ENCODE assay signal across 6 cellular contexts in genomic region chr6:30687659-30688431, GRCh38. TPM values are rescaled to one million over a fixed set of nuclear protein-coding genes. Genes with fewer than 3 reads are reported as not detected.
DNase-seq lines count a peak whose midpoint lies in the region; ATAC-seq and TF ChIP-seq lines count a peak whose summit lies in the region.

No MANE protein-coding gene starts in this region.

- TF ChIP-seq CTCF in OCI-LY7 (conservative IDR thresholded peaks at IDR 0.05; ENCODE audit: low read length) (no peak; the same call in 1 of the 2 replicates), heart left ventricle (IDR thresholded peaks at IDR 0.05) (peak in 8 of 12 donors; percentile 19 to 59 (median 32)), thoracic aorta (IDR thresholded peaks at IDR 0.05) (peak; percentile 27)

- H3K9me3 ChIP-seq in BLaER1 (no peaks in the 10 kb centered on the region), OCI-LY7 (ENCODE audit: low read length) (no peaks in the 10 kb centered on the region), heart left ventricle (no peaks in the 10 kb centered on the region), thoracic aorta (no peaks in the 10 kb centered on the region)

- DNase-seq in OCI-LY7 (ENCODE audit: low spot score) = peak; percentile 49
- peak; percentile 63 to 71 (median 64) for DNase-seq in heart left ventricle
- no peak for DNase-seq in thoracic aorta (ENCODE audit: low spot score)
- no peak for DNase-seq in NCI-H524 treated with DMSO at 0.1 percent for 48 hours (lab: John Stamatoyannopoulos, UW)

- no peak overlapping the region for H2AFZ ChIP-seq in OCI-LY7 (ENCODE audit: low read length)

- ATAC-seq in heart left ventricle = no peak
- no peak for ATAC-seq in thoracic aorta (ENCODE audit: insufficient number of reproducible peaks, low FRiP score, low read depth)
- ATAC-seq in GM18907 (IDR thresholded peaks at IDR 0.05; ENCODE audit: unreplicated experiment) = no peak

- H3K4me1 ChIP-seq in BLaER1 = peaks cover 34% of the 10 kb centered on the region
- peaks cover 38% of the 10 kb centered on the region for H3K4me1 ChIP-seq in OCI-LY7 (ENCODE audit: insufficient read depth, low read length, poor library complexity, severe bottlenecking)
- peaks cover 4 to 71% (median 40%) of the 10 kb centered on the region in 12 donors for H3K4me1 ChIP-seq in heart left ventricle
- peaks cover 24 to 40% of the 10 kb centered on the region in 2 donors for H3K4me1 ChIP-seq in thoracic aorta (ENCODE audit: control insufficient read depth in 1 of 2, low read depth in 2 of 2)

- BruUV-seq in OCI-LY7 (replicated peaks; lab: Mats Ljungman, UMichigan) = TSS peak; percentile 76

- WGBS in heart left ventricle, 4 donors = 10 to 13% (median 11%) methylated on average over 22 of the region's 22 CpGs

- POLR2A ChIA-PET in OCI-LY7 (lab: Charles Lee) = interaction anchor here (0.5 to 6.3 kb wide), 8 partner anchors 7 to 392 kb away, joined by 3 to 71 read pairs (median 4); partner anchors contain the start of genes DHX16, MDC1 and TUBB

- TF ChIP-seq POLR2A in heart left ventricle (IDR thresholded peaks at IDR 0.05) = peak in 1 of 2 donors; percentile 55

- CTCF ChIA-PET in OCI-LY7 (lab: Charles Lee; ENCODE audit: unreplicated experiment) = interaction anchor here (0.7 to 1.6 kb wide), 4 partner anchors 9 to 43 kb away, joined by 3 to 5 read pairs (median 5); partner anchors contain the start of genes DHX16 and MDC1

- H4K20me1 ChIP-seq in BLaER1 (peaks cover 21% of the 10 kb centered on the region; the same call in 1 of the 2 replicates), OCI-LY7 (ENCODE audit: insufficient read depth, low read length) (peaks cover 5% of the 10 kb centered on the region; the same call in 1 of the 2 replicates)

- H3K36me3 ChIP-seq in BLaER1 (peaks cover 10% of the 10 kb centered on the region), OCI-LY7 (ENCODE audit: insufficient read depth, low read length) (peaks cover 34% of the 10 kb centered on the region), heart left ventricle (peaks cover 0 to 11% (median 0%) of the 10 kb centered on the region in 9 donors), thoracic aorta (no peaks in the 10 kb centered on the region)

- H3K27me3 ChIP-seq in BLaER1 (no peaks in the 10 kb centered on the region), heart left ventricle (no peaks in the 10 kb centered on the region), thoracic aorta (replicated peaks; ENCODE audit: insufficient read depth) (no peaks in the 10 kb centered on the region)

- H3K4me3 ChIP-seq in BLaER1 (peak overlapping the region; percentile 91), OCI-LY7 (ENCODE audit: low read depth, low read length, poor library complexity, severe bottlenecking) (peak overlapping the region; percentile 95), heart left ventricle (peak overlapping the region; percentile 52 to 96 (median 74)), thoracic aorta (peak overlapping the region; percentile 99)

- H3K27ac ChIP-seq in BLaER1 (peak overlapping the region; percentile 100), OCI-LY7 (ENCODE audit: low read depth, low read length, poor library complexity, severe bottlenecking) (peak overlapping the region; percentile 95), heart left ventricle (peak overlapping the region; percentile 92 to 100 (median 98)), thoracic aorta (peak overlapping the region; percentile 100)

- peak overlapping the region; percentile 100 for H3K4me2 ChIP-seq in BLaER1
- peak overlapping the region; percentile 99 for H3K4me2 ChIP-seq in OCI-LY7 (ENCODE audit: low read length)

- H3K79me2 ChIP-seq in OCI-LY7 (ENCODE audit: insufficient read depth, low read depth, low read length) = peaks cover 70% of the 10 kb centered on the region

- intact Hi-C loops in OCI-LY7 (cut with micrococcal nuclease; ENCODE audit: unreplicated experiment) = loop anchor here (1.0 to 10.0 kb wide), 4 partner anchors 9 to 807 kb away; partner anchors contain the start of genes MDC1, MICB, MRPS18B and PPP1R10
- intact Hi-C loops in heart left ventricle (cut with DNase I) = loop anchor here in 8 of 10 donors (1.0 to 10.0 kb wide), 4 partner anchors 32 to 397 kb away; partner anchors contain the start of genes TUBB (in 6 of the 8) and DDR1 (in 1 of the 8)

- H3K9me2 ChIP-seq in OCI-LY7 (ENCODE audit: insufficient read depth, low read length) = no peaks in the 10 kb centered on the region

- H3K9ac ChIP-seq in BLaER1 = peak overlapping the region; percentile 100

RNA-seq across cellular contexts. Expression of gene PPP1R18, which starts 1.4 kb away (rescaled TPM):
- total RNA-seq in OCI-LY7 (2014; rRNA removed; shearing (Covaris generic)) = 65.2 and 66.9 TPM in 2 replicates
- 106 and 109 TPM in 2 replicates for total RNA-seq in OCI-LY7 (2022)
- total RNA-seq in heart left ventricle = 10 to 100 TPM; 11.9 to 77.2 (median 18.5) TPM
- 10 to 100 TPM; 19.4 to 21.8 TPM for polyA plus RNA-seq in heart left ventricle
- total RNA-seq in thoracic aorta = 10 to 100 TPM; 65.7 to 88.2 TPM

RNA-seq across cellular contexts. Expression of gene NRM, which starts 2.9 kb away (rescaled TPM):
- 13.6 and 18.6 TPM in 2 replicates for total RNA-seq in OCI-LY7 (2014; rRNA removed; shearing (Covaris generic))
- total RNA-seq in OCI-LY7 (2022) (36.7 and 44.0 TPM in 2 replicates), heart left ventricle (1 to 10 TPM; 2.2 to 9.6 (median 3.9) TPM), thoracic aorta (10 to 100 TPM in 1 of 2 donors, 1 to 10 TPM in 1; 2.3 to 17.1 TPM)
- 1 to 10 TPM; 5.6 to 8.6 TPM for polyA plus RNA-seq in heart left ventricle

RNA-seq across cellular contexts. Expression of gene DHX16, which starts 15.0 kb away (rescaled TPM):
- 27.1 and 30.5 TPM in 2 replicates for total RNA-seq in OCI-LY7 (2014; rRNA removed; shearing (Covaris generic))
- total RNA-seq in OCI-LY7 (2022) (32.1 and 37.5 TPM in 2 replicates), heart left ventricle (10 to 100 TPM; 17.6 to 26.1 (median 21.0) TPM), thoracic aorta (10 to 100 TPM; 27.4 to 55.2 TPM)
- polyA plus RNA-seq in heart left ventricle = 10 to 100 TPM; 16.1 to 39.4 TPM

RNA-seq across cellular contexts. Expression of gene MDC1, which starts 29.2 kb away (rescaled TPM):
- 35.0 and 41.6 TPM in 2 replicates for total RNA-seq in OCI-LY7 (2014; rRNA removed; shearing (Covaris generic))
- total RNA-seq in OCI-LY7 (2022) (107 and 133 TPM in 2 replicates), heart left ventricle (10 to 100 TPM; 10.6 to 25.0 (median 17.5) TPM), thoracic aorta (10 to 100 TPM; 16.6 to 22.6 TPM)
- polyA plus RNA-seq in heart left ventricle = 10 to 100 TPM in 1 of 2 donors, 1 to 10 TPM in 1; 8.6 to 13.9 TPM

RNA-seq across cellular contexts. Expression of gene TUBB, which starts 32.3 kb away (rescaled TPM):
- 1,287 and 1,346 TPM in 2 replicates for total RNA-seq in OCI-LY7 (2014; rRNA removed; shearing (Covaris generic))
- 1,244 and 1,350 TPM in 2 replicates for total RNA-seq in OCI-LY7 (2022)
- total RNA-seq in heart left ventricle = 100 to 1,000 TPM; 183 to 474 (median 238) TPM
- polyA plus RNA-seq in heart left ventricle = 100 to 1,000 TPM; 195 to 497 TPM
- total RNA-seq in thoracic aorta = 100 to 1,000 TPM; 172 to 243 TPM

Comparison
In these comparisons a context has a peak if more than half of its experiments do, and no peak if none do; other contexts are left out.
1. DNase-seq: peak in OCI-LY7 (single experiment) and heart left ventricle (5 of 5); none in thoracic aorta (single experiment) and NCI-H524 treated with DMSO at 0.1 percent for 48 hours (single experiment).
2. Peak in every context shown above with its lines, with median percentiles within 50 percentile points of each other: H3K27ac ChIP-seq and H3K4me3 ChIP-seq.